1 cellular context compared by ENCODE assay signal in genomic region chr2:238299803-238300202, GRCh38.
TF ChIP-seq lines count a peak whose summit lies in the region.

No MANE protein-coding gene starts in this region.

TF ChIP-seq in A549, 52 proteins besides CTCF, POLR2A, EP300 and RAD21 (continued from another document):
- TF ChIP-seq ZFP36 (IDR thresholded peaks at IDR 0.05; ENCODE audit: borderline replicate concordance, partially characterized antibody), result no peak
- TF ChIP-seq CBX8 (IDR thresholded peaks at IDR 0.05), result no peak
- no peak for TF ChIP-seq RARB (CRISPR knock-in tag; IDR thresholded peaks at IDR 0.05)
- TF ChIP-seq BCL3 (IDR thresholded peaks at IDR 0.05), result no peak
- no peak for TF ChIP-seq BHLHE40 (IDR thresholded peaks at IDR 0.05; ENCODE audit: low read depth, low read length)
- no peak for TF ChIP-seq HDAC2 (IDR thresholded peaks at IDR 0.05)
TF ChIP-seq in A549: peak in this region for 0.
